ENCODE assay signal across 8 cellular contexts in genomic region chr7:73978681-73979563, GRCh38. TPM values are rescaled to one million over a fixed set of nuclear protein-coding genes. Genes with fewer than 3 reads are reported as not detected.
A peak's percentile ranks its signal among the peaks of the same experiment; 100 is the strongest.
DNase-seq lines count a peak whose midpoint lies in the region; ATAC-seq and TF ChIP-seq lines count a peak whose summit lies in the region.

No MANE protein-coding gene starts in this region.

- H3K36me3 ChIP-seq in HEK293 (ENCODE audit: control insufficient read depth in 2 of 2, insufficient read depth in 1 of 2, low read length in 2 of 2): no peaks in the 10 kb centered on the region
- H3K36me3 ChIP-seq in body of pancreas (replicated peaks in 1 of 2; ENCODE audit: insufficient read depth in 1 of 2, low read depth in 2 of 2): no peaks in the 10 kb centered on the region
- H3K36me3 ChIP-seq in right lobe of liver: no peaks in the 10 kb centered on the region

- DNase-seq in DMS53 (lab: John Stamatoyannopoulos, UW): peak; percentile 99
- DNase-seq in NCI-H526 treated with DMSO at 0.1 percent for 48 hours (lab: John Stamatoyannopoulos, UW): peak; percentile 79
- DNase-seq in body of pancreas: peak; percentile 80 to 92 (median 87)
- DNase-seq in right lobe of liver: peak; percentile 85 to 89 (median 89)
- DNase-seq in NCI-H2227 (lab: John Stamatoyannopoulos, UW; ENCODE audit: unreplicated experiment): no peak

- CTCF ChIA-PET in HEK293 (lab: Yijun Ruan, JAX): interaction anchor here (0.5 to 2.2 kb wide), 8 partner anchors 10 to 259 kb away, joined by 3 to 11 read pairs (median 4); partner anchors contain the start of gene ELN

- H3K27me3 ChIP-seq in body of pancreas: no peaks in the 10 kb centered on the region
- no peaks in the 10 kb centered on the region for H3K27me3 ChIP-seq in right lobe of liver

- H3K4me1 ChIP-seq in HEK293 (ENCODE audit: control insufficient read depth, insufficient read depth, low read length): peaks cover 3% of the 10 kb centered on the region; the same call in 1 of the 2 replicates
- peaks cover 10% of the 10 kb centered on the region for H3K4me1 ChIP-seq in body of pancreas
- H3K4me1 ChIP-seq in right lobe of liver: peaks cover 0 to 9% (median 2%) of the 10 kb centered on the region in 4 donors

- TF ChIP-seq CTCF in HEK293 (tag by site-specific recombination; IDR thresholded peaks at IDR 0.05) (no peak), body of pancreas (IDR thresholded peaks at IDR 0.05) (peak; percentile 9 to 76 (median 55)), right lobe of liver (IDR thresholded peaks at IDR 0.05) (peak; percentile 67 to 82 (median 80))

- H3K4me3 ChIP-seq in HEK293 (ENCODE audit: low read depth, low read length) (no peak overlapping the region), body of pancreas (no peak overlapping the region), right lobe of liver (no peak overlapping the region)

- POLR2A ChIA-PET in HEK293 (lab: Yijun Ruan, JAX): interaction anchor here (0.7 kb wide), 1 partner anchor 9 kb away, joined by 6 read pairs; no protein-coding TSS in a partner anchor

- 51 to 66% methylated on average over 16 to 24 of the region's 24 CpGs for WGBS in body of pancreas, 2 donors
- WGBS in right lobe of liver (ENCODE audit: insufficient coverage, low coverage, low lambda C conversion rate, missing lambda C conversion rate): 56% methylated on average over 16 of the region's 24 CpGs

- TF ChIP-seq POLR2A in body of pancreas (IDR thresholded peaks at IDR 0.05) (peak in 1 of 3 donors; percentile 16), right lobe of liver (IDR thresholded peaks at IDR 0.05) (no peak)

- ATAC-seq in body of pancreas (peak; percentile 95), right lobe of liver (peak; percentile 98 to 100 (median 98)), HG02678 (IDR thresholded peaks at IDR 0.05; ENCODE audit: unreplicated experiment) (no peak), HG03460 (IDR thresholded peaks at IDR 0.05; ENCODE audit: unreplicated experiment) (no peak)

- H3K27ac ChIP-seq in HEK293 (ENCODE audit: extremely low read depth, low read depth, low read length): no peak overlapping the region
- peak overlapping the region in 3 of 4 donors; percentile 43 to 68 (median 46) for H3K27ac ChIP-seq in body of pancreas
- peak overlapping the region in 1 of 3 donors; percentile 13 for H3K27ac ChIP-seq in right lobe of liver

- intact Hi-C loops in body of pancreas (cut with DNase I): no loop called here
- intact Hi-C loops in right lobe of liver (cut with DNase I): loop anchor here (5.0 to 10.0 kb wide), 2 partner anchors 112 to 114 kb away; partner anchors contain the start of gene TMEM270 (in 1 of the 2)

- H3K9me3 ChIP-seq in HEK293 (ENCODE audit: control insufficient read depth, insufficient read depth, low read depth, low read length): no peaks in the 10 kb centered on the region
- no peaks in the 10 kb centered on the region for H3K9me3 ChIP-seq in body of pancreas
- H3K9me3 ChIP-seq in right lobe of liver: no peaks in the 10 kb centered on the region

TF ChIP-seq in HEK293, 187 proteins besides CTCF, POLR2A, EP300 and RAD21 (continues in another document):
- TF ChIP-seq MYNN (tag by site-specific recombination; IDR thresholded peaks at IDR 0.05; ENCODE audit: borderline replicate concordance): no peak
- TF ChIP-seq ZNF114 (tag by site-specific recombination; IDR thresholded peaks at IDR 0.05): no peak
- TF ChIP-seq, protein P1, sequence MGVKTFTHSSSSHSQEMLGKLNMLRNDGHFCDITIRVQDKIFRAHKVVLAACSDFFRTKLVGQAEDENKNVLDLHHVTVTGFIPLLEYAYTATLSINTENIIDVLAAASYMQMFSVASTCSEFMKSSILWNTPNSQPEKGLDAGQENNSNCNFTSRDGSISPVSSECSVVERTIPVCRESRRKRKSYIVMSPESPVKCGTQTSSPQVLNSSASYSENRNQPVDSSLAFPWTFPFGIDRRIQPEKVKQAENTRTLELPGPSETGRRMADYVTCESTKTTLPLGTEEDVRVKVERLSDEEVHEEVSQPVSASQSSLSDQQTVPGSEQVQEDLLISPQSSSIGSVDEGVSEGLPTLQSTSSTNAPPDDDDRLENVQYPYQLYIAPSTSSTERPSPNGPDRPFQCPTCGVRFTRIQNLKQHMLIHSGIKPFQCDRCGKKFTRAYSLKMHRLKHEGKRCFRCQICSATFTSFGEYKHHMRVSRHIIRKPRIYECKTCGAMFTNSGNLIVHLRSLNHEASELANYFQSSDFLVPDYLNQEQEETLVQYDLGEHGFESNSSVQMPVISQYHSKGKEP (tag by site-specific recombination; IDR thresholded peaks at IDR 0.05): 0 out of 2 replicates have a peak, but pooled peaks have one; percentile 41
- TF ChIP-seq, protein P2, sequence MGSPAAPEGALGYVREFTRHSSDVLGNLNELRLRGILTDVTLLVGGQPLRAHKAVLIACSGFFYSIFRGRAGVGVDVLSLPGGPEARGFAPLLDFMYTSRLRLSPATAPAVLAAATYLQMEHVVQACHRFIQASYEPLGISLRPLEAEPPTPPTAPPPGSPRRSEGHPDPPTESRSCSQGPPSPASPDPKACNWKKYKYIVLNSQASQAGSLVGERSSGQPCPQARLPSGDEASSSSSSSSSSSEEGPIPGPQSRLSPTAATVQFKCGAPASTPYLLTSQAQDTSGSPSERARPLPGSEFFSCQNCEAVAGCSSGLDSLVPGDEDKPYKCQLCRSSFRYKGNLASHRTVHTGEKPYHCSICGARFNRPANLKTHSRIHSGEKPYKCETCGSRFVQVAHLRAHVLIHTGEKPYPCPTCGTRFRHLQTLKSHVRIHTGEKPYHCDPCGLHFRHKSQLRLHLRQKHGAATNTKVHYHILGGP (tag by site-specific recombination; IDR thresholded peaks at IDR 0.05): no peak
- no peak for TF ChIP-seq OVOL3 (tag by site-specific recombination; IDR thresholded peaks at IDR 0.05)
- no peak for TF ChIP-seq ZNF211 (tag by site-specific recombination; IDR thresholded peaks at IDR 0.05; ENCODE audit: low read depth)
- peak; percentile 8; the same call in 1 of the 2 replicates for TF ChIP-seq ZNF654 (tag by site-specific recombination; IDR thresholded peaks at IDR 0.05; ENCODE audit: low read depth)
- TF ChIP-seq HOXA7 (CRISPR knock-in tag; IDR thresholded peaks at IDR 0.05; ENCODE audit: borderline replicate concordance): no peak
- no peak for TF ChIP-seq ZFP69B (tag by site-specific recombination; IDR thresholded peaks at IDR 0.05)
- TF ChIP-seq KLF16 (tag by site-specific recombination; IDR thresholded peaks at IDR 0.05): no peak
- TF ChIP-seq GLIS1 (tag by site-specific recombination; IDR thresholded peaks at IDR 0.05): peak; percentile 30; the same call in 1 of the 2 replicates
- TF ChIP-seq PRDM4 (tag by site-specific recombination; IDR thresholded peaks at IDR 0.05): no peak
- TF ChIP-seq ZNF2 (tag by site-specific recombination; IDR thresholded peaks at IDR 0.05): no peak
- TF ChIP-seq ZNF704 (tag by site-specific recombination; IDR thresholded peaks at IDR 0.05): no peak
- no peak for TF ChIP-seq HOXD13 (CRISPR knock-in tag; IDR thresholded peaks at IDR 0.05; ENCODE audit: borderline replicate concordance)
- no peak for TF ChIP-seq ZNF311 (tag by site-specific recombination; IDR thresholded peaks at IDR 0.05; ENCODE audit: borderline replicate concordance)
- no peak for TF ChIP-seq ZNF335 (tag by site-specific recombination; conservative IDR thresholded peaks at IDR 0.05)
- TF ChIP-seq ZNF292 (tag by site-specific recombination; IDR thresholded peaks at IDR 0.05; ENCODE audit: borderline replicate concordance, low read depth): no peak
- TF ChIP-seq ZSCAN5A (tag by site-specific recombination; IDR thresholded peaks at IDR 0.05): no peak
- no peak for TF ChIP-seq TCF7L2 (IDR thresholded peaks at IDR 0.05; ENCODE audit: borderline replicate concordance, low read depth, low read length)
- no peak for TF ChIP-seq KLF1 (tag by site-specific recombination; IDR thresholded peaks at IDR 0.05)

RNA-seq across cellular contexts. Expression of gene ELN, which starts 49.1 kb away (rescaled TPM):
- total RNA-seq in body of pancreas: 100 to 1,000 TPM in 1 of 2 donors, 10 to 100 TPM in 1; 92.6 to 131 TPM
- 10 to 100 TPM in 1 of 6 experiments, 1 to 10 TPM in 5; 3.0 to 11.7 (median 5.3) TPM for total RNA-seq in right lobe of liver

Comparison
In these comparisons a context has a peak if more than half of its experiments do, and no peak if none do; other contexts are left out.
1. ATAC-seq: peak in body of pancreas (single experiment) and right lobe of liver (4 of 4); none in HG02678 (single experiment) and HG03460 (single experiment).
2. RNA of gene ELN, which starts 49.1 kb away (total RNA-seq): 92.6 to 131 TPM in body of pancreas; 3.0 to 11.7 TPM in right lobe of liver; every median in the first group is over 4 times any median in the second.